ENCODE assay signal across 24 cellular contexts in genomic region chr9:105673850-105674387, GRCh38. TPM values are rescaled to one million over a fixed set of nuclear protein-coding genes. Genes with fewer than 3 reads are reported as not detected.
"Had no signal": no experiment of that assay in that cellular context is flagged by ENCODE, and none has a peak within 500 bp of the region (broad histone marks: within the 10 kb centered on the region; RNA-seq: fewer than 3 reads in every experiment).

No MANE protein-coding gene starts in this region.

- DNase-seq: activated B cell treated with CpG ODN at 0.5 μM for 24 hours; activated CD4-positive, alpha-beta memory T cell treated with anti-CD3 and anti-CD28 coated beads for 36 hours; activated CD4-positive, alpha-beta T cell treated with anti-CD3 and anti-CD28 coated beads for 4 hours; activated naive CD8-positive, alpha-beta T cell treated with anti-CD3 and anti-CD28 coated beads for 36 hours; activated T-cell treated with anti-CD3 and anti-CD28 coated beads for 4 hours; amniotic stem cell; dorsolateral prefrontal cortex; erythroblast; hypothalamus; kidney; pancreas; right lobe of liver; small intestine; stimulated activated CD4-positive, alpha-beta T cell treated with anti-CD3 and anti-CD28 coated beads, Interleukin-15, amount 100 ng/mL, for 24 hours; stimulated activated CD4-positive, alpha-beta T cell treated with anti-CD3 and anti-CD28 coated beads, Interleukin-2, amount 100 ng/mL, for 48 hours; testis; upper lobe of left lung had no signal

- H3K9me3 Mint-ChIP-seq: activated CD4-positive, alpha-beta memory T cell treated with anti-CD3 and anti-CD28 coated beads for 36 hours; activated naive CD8-positive, alpha-beta T cell treated with anti-CD3 and anti-CD28 coated beads for 36 hours; activated T-helper 1 cell treated with anti-CD3 and anti-CD28 coated beads, Interleukin-12 subunit alpha, Interleukin-12 subunit beta, Interleukin-2, Interleukin-4 antibody, amounts not matched to agents 30 ng/mL and 10 ng/mL and 1 ng/mL, durations not matched to agents 14 hours and 24 hours and 36 hours; natural killer cell treated with Interleukin-12 subunit alpha and Interleukin-12 subunit beta and Interleukin-15 and Interleukin-18, amount 100 ng/mL, for 72 hours had no signal

- ATAC-seq: left lobe of liver; natural killer cell treated with Interleukin-12 subunit alpha and Interleukin-12 subunit beta and Interleukin-15 and Interleukin-18, amount 100 ng/mL, for 72 hours; pancreas had no signal

- H3K36me3 Mint-ChIP-seq: activated CD4-positive, alpha-beta memory T cell treated with anti-CD3 and anti-CD28 coated beads for 36 hours; activated naive CD8-positive, alpha-beta T cell treated with anti-CD3 and anti-CD28 coated beads for 36 hours; mesothelial cell of epicardium; natural killer cell treated with Interleukin-12 subunit alpha and Interleukin-12 subunit beta and Interleukin-15 and Interleukin-18, amount 100 ng/mL, for 72 hours had no signal

- H3K9me3 ChIP-seq: neutrophil, pancreas, right lobe of liver, testis, upper lobe of left lung had no signal

- H3K4me3 ChIP-seq: cardiac muscle cell, dorsolateral prefrontal cortex, pancreas, right lobe of liver, testis, upper lobe of left lung had no signal

- H3K4me1 ChIP-seq: pancreas, testis, upper lobe of left lung had no signal

- H3K27ac Mint-ChIP-seq: activated B cell treated with CpG ODN at 0.5 μM for 24 hours; activated CD4-positive, alpha-beta memory T cell treated with anti-CD3 and anti-CD28 coated beads for 36 hours; activated naive CD8-positive, alpha-beta T cell treated with anti-CD3 and anti-CD28 coated beads for 36 hours; activated T-helper 1 cell treated with anti-CD3 and anti-CD28 coated beads, Interleukin-12 subunit alpha, Interleukin-12 subunit beta, Interleukin-2, Interleukin-4 antibody, amounts not matched to agents 30 ng/mL and 10 ng/mL and 1 ng/mL, durations not matched to agents 14 hours and 24 hours and 36 hours; mesothelial cell of epicardium; natural killer cell treated with Interleukin-12 subunit alpha and Interleukin-12 subunit beta and Interleukin-15 and Interleukin-18, amount 100 ng/mL, for 72 hours had no signal

- H3K27me3 ChIP-seq: cardiac muscle cell, neutrophil, pancreas, right lobe of liver, testis, upper lobe of left lung had no signal

- H3K27ac ChIP-seq: cardiac muscle cell, dorsolateral prefrontal cortex, neutrophil, pancreas, right lobe of liver, testis, upper lobe of left lung had no signal

- H3K36me3 ChIP-seq: cardiac muscle cell, neutrophil, pancreas, right lobe of liver, upper lobe of left lung had no signal

- H3K4me1 Mint-ChIP-seq: activated naive CD8-positive, alpha-beta T cell treated with anti-CD3 and anti-CD28 coated beads for 36 hours had no signal

- H3K27me3 Mint-ChIP-seq: activated B cell treated with CpG ODN at 0.5 μM for 24 hours; activated naive CD8-positive, alpha-beta T cell treated with anti-CD3 and anti-CD28 coated beads for 36 hours had no signal

- H3K4me3 Mint-ChIP-seq: activated B cell treated with CpG ODN at 0.5 μM for 24 hours; activated CD4-positive, alpha-beta memory T cell treated with anti-CD3 and anti-CD28 coated beads for 36 hours; activated naive CD8-positive, alpha-beta T cell treated with anti-CD3 and anti-CD28 coated beads for 36 hours; activated T-helper 1 cell treated with anti-CD3 and anti-CD28 coated beads, Interleukin-12 subunit alpha, Interleukin-12 subunit beta, Interleukin-2, Interleukin-4 antibody, amounts not matched to agents 30 ng/mL and 10 ng/mL and 1 ng/mL, durations not matched to agents 14 hours and 24 hours and 36 hours; mesothelial cell of epicardium; natural killer cell treated with Interleukin-12 subunit alpha and Interleukin-12 subunit beta and Interleukin-15 and Interleukin-18, amount 100 ng/mL, for 72 hours had no signal

RNA-seq across cellular contexts. Expression of gene TAL2, which starts 11.7 kb away (rescaled TPM):
- total RNA-seq: activated CD4-positive, alpha-beta memory T cell treated with anti-CD3 and anti-CD28 coated beads for 36 hours; activated naive CD8-positive, alpha-beta T cell treated with anti-CD3 and anti-CD28 coated beads for 36 hours; cardiac muscle cell; left lobe of liver; lung microvascular endothelial cell; natural killer cell treated with Interleukin-12 subunit alpha and Interleukin-12 subunit beta and Interleukin-15 and Interleukin-18, amount 100 ng/mL, for 72 hours; testis; upper lobe of left lung had no signal
